ENCODE assay signal across 3 cellular contexts in genomic region chr7:98414205-98414900, GRCh38.
TF ChIP-seq lines count a peak whose summit lies in the region.

No MANE protein-coding gene starts in this region.

TF ChIP-seq in A549, 52 proteins besides CTCF, POLR2A, EP300 and RAD21:
- TF ChIP-seq ATOH8 (CRISPR knock-in tag; IDR thresholded peaks at IDR 0.05; ENCODE audit: low read depth): no peak
- no peak for TF ChIP-seq BHLHE40 (IDR thresholded peaks at IDR 0.05; ENCODE audit: low read depth, low read length)
- no peak for TF ChIP-seq CBX8 (IDR thresholded peaks at IDR 0.05)
- no peak for TF ChIP-seq SREBF2 (IDR thresholded peaks at IDR 0.05)

TF ChIP-seq in WTC11, 78 proteins besides CTCF, POLR2A, EP300 and RAD21 (continued from another document):
- 0 out of 2 replicates have a peak, but pooled peaks have one; percentile 38 for TF ChIP-seq ZNF512 (CRISPR knock-in tag; IDR thresholded peaks at IDR 0.05; ENCODE audit: borderline replicate concordance)

TF ChIP-seq in K562, 482 proteins besides CTCF, POLR2A, EP300 and RAD21 (continued from another document):
- TF ChIP-seq THRB (CRISPR knock-in tag; conservative IDR thresholded peaks at IDR 0.05) (0 out of 2 replicates have a peak, but pooled peaks have one; percentile 24), ZFPM2 (CRISPR knock-in tag; IDR thresholded peaks at IDR 0.05) (no peak), ZNF277 (CRISPR knock-in tag; IDR thresholded peaks at IDR 0.05; ENCODE audit: borderline replicate concordance) (no peak), ZBTB33 (CRISPR knock-in tag; IDR thresholded peaks at IDR 0.05) (no peak), ZNF512 (tag; IDR thresholded peaks at IDR 0.05) (peak; percentile 96), CREM (IDR thresholded peaks at IDR 0.05; ENCODE audit: low read depth) (no peak), MCM3 (IDR thresholded peaks at IDR 0.05) (peak; percentile 24; the same call in 1 of the 2 replicates), ELF4 (CRISPR knock-in tag; IDR thresholded peaks at IDR 0.05) (0 out of 2 replicates have a peak, but pooled peaks have one; percentile 8), XRCC4 (IDR thresholded peaks at IDR 0.05; ENCODE audit: extremely low read depth, insufficient read depth, insufficient read length) (no peak), MEF2A (IDR thresholded peaks at IDR 0.05; ENCODE audit: control insufficient read depth, low read depth, low read length) (no peak), NRF1 (conservative IDR thresholded peaks at IDR 0.05 in 1 of 2, IDR thresholded peaks at IDR 0.05 in 1 of 2) (no peak), ZBTB12 (CRISPR knock-in tag; IDR thresholded peaks at IDR 0.05) (no peak), HCFC1 (IDR thresholded peaks at IDR 0.05; ENCODE audit: low read depth, low read length) (no peak), DPF2 (IDR thresholded peaks at IDR 0.05) (no peak), ZNF121 (CRISPR knock-in tag; conservative IDR thresholded peaks at IDR 0.05) (peak; percentile 70), SIN3B (IDR thresholded peaks at IDR 0.05; ENCODE audit: low read depth) (no peak), TAF7 (tag; IDR thresholded peaks at IDR 0.05) (no peak), PTTG1 (tag; IDR thresholded peaks at IDR 0.05; ENCODE audit: low read depth) (no peak), MAFF (IDR thresholded peaks at IDR 0.05; ENCODE audit: low read length) (no peak), ZNF134 (CRISPR knock-in tag; conservative IDR thresholded peaks at IDR 0.05) (no peak), PKNOX1 (IDR thresholded peaks at IDR 0.05) (no peak), HBP1 (CRISPR knock-in tag; IDR thresholded peaks at IDR 0.05) (0 out of 2 replicates have a peak, but pooled peaks have one; percentile 45), ZBTB26 (CRISPR knock-in tag; IDR thresholded peaks at IDR 0.05) (peak; percentile 81; the same call in 1 of the 2 replicates), SMARCC2 (IDR thresholded peaks at IDR 0.05; ENCODE audit: low read depth) (no peak)
